Comparison of ENCODE assay signal across 34 cellular contexts in the genomic region with DNA sequence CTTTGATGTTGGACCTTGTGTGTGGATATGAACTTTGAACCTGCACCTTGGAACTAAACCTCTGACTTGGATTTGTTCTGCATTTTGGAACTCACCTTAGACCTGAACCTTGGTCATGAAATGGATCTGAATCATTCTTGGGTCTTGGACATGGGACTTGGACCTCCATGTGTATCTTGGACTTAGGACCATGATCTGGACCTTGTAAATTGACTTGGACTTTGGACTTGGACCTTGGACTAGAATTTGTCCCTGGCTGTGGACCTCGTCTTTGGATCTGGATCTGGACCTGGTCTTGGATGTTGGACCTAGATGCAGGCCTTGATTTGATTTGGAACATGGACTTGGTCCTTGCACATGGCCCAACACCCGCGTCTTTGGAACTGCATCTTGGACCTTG. TPM values are rescaled to one million over a fixed set of nuclear protein-coding genes. Genes with fewer than 3 reads are reported as not detected.
"Had no signal": no experiment of that assay in that cellular context is flagged by ENCODE, and none has a peak within 500 bp of the region (broad histone marks: within the 10 kb centered on the region; RNA-seq: fewer than 3 reads in every experiment).

No MANE protein-coding gene starts in this region.

- FAIRE-seq: endometrium, islet of Langerhans, kidney had no signal

- H3K4me3 ChIP-seq: colonic mucosa, esophagus squamous epithelium, gastrocnemius medialis, heart right ventricle, left ventricle myocardium inferior, lower lobe of right lung, mucosa of descending colon had no signal

- ATAC-seq: effector memory CD8-positive, alpha-beta T cell; esophagus mucosa; gastrocnemius medialis; heart right ventricle; left colon; left lobe of liver; lower lobe of right lung; mucosa of descending colon had no signal

- DNase-seq: colonic mucosa; cortex of kidney; effector CD8-positive, alpha-beta T cell; effector memory CD8-positive, alpha-beta T cell; endodermal cell; erythroblast; esophagus squamous epithelium; foreskin fibroblast; foreskin melanocyte; gastrocnemius medialis; glutamatergic neuron; head of caudate nucleus; heart right ventricle; hippocampal formation; kidney; kidney glomerular epithelial cell; left colon; left ventricle myocardium inferior; lower lobe of right lung; mesenchymal stem cell; mucosa of descending colon; naive B cell had no signal

- H3K27me3 ChIP-seq: colonic mucosa, esophagus squamous epithelium, gastrocnemius medialis, heart right ventricle had no signal

- H3K4me1 ChIP-seq: colonic mucosa, esophagus squamous epithelium, gastrocnemius medialis, left ventricle myocardium inferior, lower lobe of right lung had no signal

- H3K27ac ChIP-seq: colonic mucosa, epithelial cell of prostate, esophagus squamous epithelium, gastrocnemius medialis, heart right ventricle, left ventricle myocardium inferior, lower lobe of right lung had no signal

- H3K9me3 ChIP-seq: colonic mucosa, esophagus squamous epithelium, gastrocnemius medialis, lower lobe of right lung, mucosa of descending colon had no signal

- H3K36me3 ChIP-seq: colonic mucosa had no signal

RNA-seq across cellular contexts. Expression of a gene that starts 47.2 kb away (rescaled TPM):
- total RNA-seq: colonic mucosa, dermis microvascular lymphatic vessel endothelial cell, endodermal cell, esophagus squamous epithelium, gastrocnemius medialis, glomerular endothelial cell, heart right ventricle, kidney, left colon, left lobe of liver, left ventricle myocardium inferior, lower leg skin, lower lobe of right lung, lung microvascular endothelial cell, mesenteric fat pad, mesothelial cell of epicardium, mucosa of descending colon, myocyte had no signal
- polyA plus RNA-seq: heart right ventricle had no signal
